In the genomic region with DNA sequence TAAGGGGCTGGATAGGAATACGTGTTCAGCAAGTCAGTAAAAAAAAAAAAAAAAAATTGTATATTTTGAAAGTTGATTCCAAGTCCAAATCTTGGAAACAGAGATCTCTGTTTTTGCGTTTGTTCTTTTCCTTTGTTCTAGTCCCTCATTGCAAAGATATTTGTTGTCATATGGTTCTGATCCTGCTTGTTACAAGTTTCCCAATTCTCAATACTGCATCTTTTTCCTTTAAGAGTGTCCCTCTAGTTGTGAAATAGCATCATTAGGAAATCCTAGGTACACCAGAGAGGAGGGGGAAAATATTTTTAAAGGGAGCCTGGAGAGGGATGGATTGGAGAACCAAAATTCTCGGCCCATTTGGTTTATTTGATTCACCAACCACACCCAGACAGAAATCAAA, we compare ENCODE assay signal across 18 cellular contexts.
DNase-seq lines count a peak whose midpoint lies in the region; ATAC-seq, FAIRE-seq and TF ChIP-seq lines count a peak whose summit lies in the region.
"Had no signal": no experiment of that assay in that cellular context is flagged by ENCODE, and none has a peak within 500 bp of the region (broad histone marks: within the 10 kb centered on the region; RNA-seq: fewer than 3 reads in every experiment).

No MANE protein-coding gene starts in this region.

- H3K4me3 ChIP-seq in A549 (no peak overlapping the region), Panc1 (ENCODE audit: low read depth in 2 of 2, low read length in 2 of 2) (no peak overlapping the region), fibroblast of mammary gland (ENCODE audit: control insufficient read depth, low read depth, low read length) (no peak overlapping the region)
- H3K4me3 ChIP-seq: K562 had no signal

- in situ Hi-C loops in Panc1 (cut with HindIII; ENCODE audit: low pct_unique_long_range_greater_than_20kb, low sequenced_read_pairs), result no loop called here

- POLR2A ChIA-PET in A549 (lab: Yijun Ruan, JAX) (no interaction called here), Panc1 (lab: Charles Lee) (no interaction called here)
- POLR2A ChIA-PET in activated CD4-positive, alpha-beta T cell treated with anti-CD3 and anti-CD28 coated beads, Interleukin-2, amount 10 ng/mL, durations not matched to agents 7 days and 5 days (lab: Charles Lee), result interaction anchor here (0.7 kb wide), 1 partner anchor 95 kb away, joined by 6 read pairs; no protein-coding TSS in a partner anchor

- TF ChIP-seq RAD21 in A549 (conservative IDR thresholded peaks at IDR 0.05 in 1 of 2, IDR thresholded peaks at IDR 0.05 in 1 of 2), result no peak

- no peaks in the 10 kb centered on the region for H3K36me3 ChIP-seq in Panc1 (ENCODE audit: control insufficient read depth, insufficient read depth, low read length)

- peak overlapping the region; percentile 80 for H3K4me2 ChIP-seq in A549

- no peak for TF ChIP-seq EP300 in A549 (IDR thresholded peaks at IDR 0.05)

- no peaks in the 10 kb centered on the region for H3K27me3 ChIP-seq in Panc1 (ENCODE audit: control insufficient read depth, insufficient read depth, low read length)

- TF ChIP-seq POLR2A in A549 (IDR thresholded peaks at IDR 0.05; ENCODE audit: low read length), result no peak

- peaks cover 2% of the 10 kb centered on the region for H3K9me3 Mint-ChIP-seq in nephron progenitor cell
- H3K9me3 Mint-ChIP-seq in activated CD4-positive, alpha-beta T cell treated with anti-CD3 and anti-CD28 coated beads, Interleukin-2, amount 10 ng/mL, durations not matched to agents 7 days and 5 days, result no peaks in the 10 kb centered on the region
- H3K9me3 Mint-ChIP-seq: CD8-positive, alpha-beta memory T cell had no signal

- peak overlapping the region; percentile 31 for H3K27ac Mint-ChIP-seq in nephron progenitor cell
- H3K27ac Mint-ChIP-seq in activated CD4-positive, alpha-beta T cell treated with anti-CD3 and anti-CD28 coated beads, Interleukin-2, amount 10 ng/mL, durations not matched to agents 7 days and 5 days, result no peak overlapping the region
- H3K27ac Mint-ChIP-seq: CD8-positive, alpha-beta memory T cell had no signal

- FAIRE-seq in A549 (lab: Jason Lieb, UNC), result no peak
- FAIRE-seq: GM12892, GM18507, K562 had no signal

- H3K4me1 ChIP-seq in A549 (peaks cover 48% of the 10 kb centered on the region), Panc1 (ENCODE audit: control insufficient read depth, insufficient read depth, low read length) (peaks cover 19% of the 10 kb centered on the region)

- intact Hi-C loops in Panc1 (cut with micrococcal nuclease; ENCODE audit: unreplicated experiment), result no loop called here

- no TSS peak for BruUV-seq in Panc1 (replicated peaks; lab: Mats Ljungman, UMichigan)

- no peak for ATAC-seq in A549
- ATAC-seq in Panc1, result no peak
- no peak for ATAC-seq in GM21717 (IDR thresholded peaks at IDR 0.05; ENCODE audit: unreplicated experiment)
- ATAC-seq: K562 had no signal

- TF ChIP-seq CTCF in A549 (IDR thresholded peaks at IDR 0.05) (no peak), Panc1 (IDR thresholded peaks at IDR 0.05) (no peak), fibroblast of mammary gland (conservative IDR thresholded peaks at IDR 0.05; ENCODE audit: control insufficient read depth, insufficient read depth, low read depth, low read length) (no peak), nephron progenitor cell (IDR thresholded peaks at IDR 0.05) (no peak)

- 72% methylated on average over 3 of the region's 3 CpGs for WGBS in A549 (ENCODE audit: missing lambda C conversion rate)

- H3K9me3 ChIP-seq in A549, result no peaks in the 10 kb centered on the region
- no peaks in the 10 kb centered on the region for H3K9me3 ChIP-seq in Panc1 (ENCODE audit: control insufficient read depth, insufficient read depth, low read depth, low read length)

- H3K27me3 Mint-ChIP-seq in nephron progenitor cell (ENCODE audit: low read depth, poor library complexity), result peaks cover 2% of the 10 kb centered on the region
- H3K27me3 Mint-ChIP-seq in activated CD4-positive, alpha-beta T cell treated with anti-CD3 and anti-CD28 coated beads, Interleukin-2, amount 10 ng/mL, durations not matched to agents 7 days and 5 days, result no peaks in the 10 kb centered on the region

- no peak for DNase-seq in A549 (ENCODE audit: low read depth in 1 of 2, low spot score in 1 of 2)
- DNase-seq in Panc1 (ENCODE audit: low read depth, low spot score), result no peak
- DNase-seq in fibroblast of mammary gland (ENCODE audit: low read depth), result peak; percentile 56
- DNase-seq in nephron progenitor cell, result no peak
- DNase-seq in AML-193 (lab: John Stamatoyannopoulos, UW), result no peak
- no peak for DNase-seq in T-helper 9 cell
- DNase-seq in activated CD4-positive, alpha-beta T cell treated with anti-CD3 and anti-CD28 coated beads, Interleukin-2, amount 10 ng/mL, durations not matched to agents 7 days and 5 days, result no peak
- DNase-seq: C1 segment of cervical spinal cord; CD8-positive, alpha-beta memory T cell; NCI-H1105 treated with DMSO at 0.1 percent for 48 hours; NCI-H1694; NK-92 treated with Interleukin-12 subunit alpha and Interleukin-12 subunit beta, amount 100 ng/mL, for 24 hours; OCI-M1; SHP77 had no signal

- no peaks in the 10 kb centered on the region for H3K36me3 Mint-ChIP-seq in nephron progenitor cell (ENCODE audit: low read depth)
- H3K36me3 Mint-ChIP-seq in activated CD4-positive, alpha-beta T cell treated with anti-CD3 and anti-CD28 coated beads, Interleukin-2, amount 10 ng/mL, durations not matched to agents 7 days and 5 days (ENCODE audit: low read depth), result no peaks in the 10 kb centered on the region
- H3K36me3 Mint-ChIP-seq: CD8-positive, alpha-beta memory T cell had no signal

- H3K4me1 Mint-ChIP-seq in nephron progenitor cell, result peaks cover 37% of the 10 kb centered on the region
- peaks cover 30% of the 10 kb centered on the region for H3K4me1 Mint-ChIP-seq in activated CD4-positive, alpha-beta T cell treated with anti-CD3 and anti-CD28 coated beads, Interleukin-2, amount 10 ng/mL, durations not matched to agents 7 days and 5 days

- H3K27ac ChIP-seq in A549 (peak overlapping the region; percentile 70 to 86), Panc1 (ENCODE audit: low read length) (peak overlapping the region; percentile 78; the same call in 1 of the 2 replicates)

- CTCF ChIA-PET in A549 (lab: Yijun Ruan, JAX) (no interaction called here), Panc1 (lab: Charles Lee) (no interaction called here)
- CTCF ChIA-PET in activated CD4-positive, alpha-beta T cell treated with anti-CD3 and anti-CD28 coated beads, Interleukin-2, amount 10 ng/mL, durations not matched to agents 7 days and 5 days (lab: Charles Lee), result no interaction called here

- H3K4me3 Mint-ChIP-seq in nephron progenitor cell, result no peak overlapping the region
- H3K4me3 Mint-ChIP-seq in activated CD4-positive, alpha-beta T cell treated with anti-CD3 and anti-CD28 coated beads, Interleukin-2, amount 10 ng/mL, durations not matched to agents 7 days and 5 days, result no peak overlapping the region
- H3K4me3 Mint-ChIP-seq: CD8-positive, alpha-beta memory T cell had no signal

TF ChIP-seq in A549, 52 proteins besides CTCF, POLR2A, EP300 and RAD21:
- no peak for TF ChIP-seq CHD4 (IDR thresholded peaks at IDR 0.05; ENCODE audit: borderline replicate concordance)
- peak; percentile 27 to 67; a peak in 2 of 4 replicates for TF ChIP-seq CEBPB (IDR thresholded peaks at IDR 0.05)
- no peak for TF ChIP-seq RCOR1 (IDR thresholded peaks at IDR 0.05; ENCODE audit: low read depth, low read length)
- no peak for TF ChIP-seq HDAC2 (IDR thresholded peaks at IDR 0.05)
